ENCODE assay signal across 3 cellular contexts in the genomic region with DNA sequence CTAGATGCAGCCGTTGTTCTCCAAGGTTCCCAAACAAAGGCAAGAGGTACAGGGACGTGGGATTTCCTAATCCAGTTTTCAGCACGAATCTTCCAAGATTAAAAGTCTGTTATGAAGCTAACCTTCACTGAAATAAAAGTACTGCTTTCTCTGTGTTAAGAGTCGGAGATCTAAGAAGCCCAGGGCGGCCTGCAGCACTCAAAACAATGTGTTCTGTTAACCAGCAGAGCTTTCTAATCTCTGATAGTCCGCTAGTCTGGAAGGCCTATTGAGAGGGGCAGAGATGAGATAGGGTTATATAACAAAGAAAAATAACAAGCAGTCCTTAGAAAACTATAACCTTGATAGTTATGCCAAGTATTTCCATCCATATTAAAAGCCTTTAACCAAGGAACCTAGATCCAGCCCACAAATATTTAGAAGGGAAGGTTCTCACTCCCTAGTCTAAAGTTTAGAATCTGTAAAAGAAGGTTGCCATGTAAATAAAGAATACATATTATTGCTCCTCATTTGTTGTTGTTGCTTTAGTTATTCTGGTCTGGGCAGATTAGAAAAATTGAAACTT.
TF ChIP-seq lines count a peak whose summit lies in the region.

No MANE protein-coding gene starts in this region.

TF ChIP-seq in SK-N-SH, 30 proteins besides CTCF, POLR2A, EP300 and RAD21:
- TF ChIP-seq TAF1 (IDR thresholded peaks at IDR 0.05; ENCODE audit: borderline replicate concordance, low read depth, low read length): no peak
- TF ChIP-seq, protein P1, sequence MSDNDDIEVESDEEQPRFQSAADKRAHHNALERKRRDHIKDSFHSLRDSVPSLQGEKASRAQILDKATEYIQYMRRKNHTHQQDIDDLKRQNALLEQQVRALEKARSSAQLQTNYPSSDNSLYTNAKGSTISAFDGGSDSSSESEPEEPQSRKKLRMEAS (IDR thresholded peaks at IDR 0.05; ENCODE audit: low read depth): no peak
TF ChIP-seq in SK-N-SH: peak in this region for 0.

TF ChIP-seq in SK-N-SH treated with all-trans-retinoic acid at 6 μM for 48 hours, 23 proteins besides CTCF, POLR2A, EP300 and RAD21:
- TF ChIP-seq ZC3H10 (CRISPR knock-in tag; IDR thresholded peaks at IDR 0.05): no peak

TF ChIP-seq in endothelial cell of umbilical vein, 7 proteins besides CTCF, POLR2A, EP300 and RAD21:
- TF ChIP-seq EZH2 (IDR thresholded peaks at IDR 0.05; ENCODE audit: borderline replicate concordance, low read depth, low read length, severe bottlenecking) (no peak), GATA2 (IDR thresholded peaks at IDR 0.05; ENCODE audit: insufficient read depth, insufficient read length, low read depth, low read length) (no peak), MYC (IDR thresholded peaks at IDR 0.05; ENCODE audit: low read depth, low read length) (no peak), JUN (IDR thresholded peaks at IDR 0.05; ENCODE audit: borderline replicate concordance, insufficient read depth, insufficient read length, low read depth) (no peak)
- TF ChIP-seq, protein P1 (IDR thresholded peaks at IDR 0.05; ENCODE audit: insufficient read depth, insufficient read length): no peak
